ENCODE assay signal across 1 cellular context in the genomic region with DNA sequence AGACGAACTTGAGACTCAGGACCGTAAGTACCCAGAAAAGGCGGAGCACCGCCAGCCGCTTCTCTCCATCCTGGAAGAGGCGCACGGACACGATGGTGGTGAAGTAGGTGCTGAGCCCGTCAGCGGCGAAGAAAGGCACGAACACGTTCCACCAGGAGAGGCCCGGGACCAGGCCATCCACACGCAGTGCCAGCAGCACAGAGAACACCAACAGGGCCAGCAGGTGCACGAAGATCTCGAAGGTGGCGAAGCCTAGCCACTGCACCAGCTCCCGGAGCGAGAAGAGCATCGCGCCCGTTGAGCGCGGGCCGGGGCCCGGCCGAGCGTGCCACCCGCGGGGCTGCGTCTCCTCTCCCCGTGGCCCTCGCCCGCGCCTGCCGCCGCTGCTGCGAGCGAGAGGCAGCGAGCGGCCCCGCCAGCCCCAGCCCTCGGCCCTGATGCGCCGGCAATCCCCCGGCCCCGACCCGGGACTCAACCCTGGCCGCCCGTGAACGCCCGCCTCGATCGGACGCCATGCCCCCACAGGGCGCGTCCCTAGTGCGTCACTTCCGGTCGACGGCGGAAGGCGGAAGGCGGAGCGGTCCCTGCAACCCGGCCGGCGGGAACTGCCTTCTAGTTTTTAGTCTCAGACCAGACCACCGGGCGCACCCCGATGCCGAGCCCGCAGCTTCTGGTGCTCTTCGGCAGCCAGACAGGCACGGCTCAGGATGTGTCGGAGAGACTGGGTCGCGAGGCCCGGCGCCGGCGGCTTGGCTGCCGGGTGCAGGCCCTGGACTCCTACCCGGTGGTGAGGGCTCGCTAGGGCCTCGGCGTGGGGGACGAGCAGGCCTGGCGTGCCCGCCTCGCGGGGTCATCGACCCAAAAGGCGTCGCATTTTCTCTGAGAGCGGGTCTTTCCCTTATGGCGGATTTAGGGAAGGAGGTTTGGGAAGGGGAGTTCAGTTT.
A peak's percentile ranks its signal among the peaks of the same experiment; 100 is the strongest.
TF ChIP-seq lines count a peak whose summit lies in the region.

NDOR1 (plus strand) TSS at position 575 of the 944 bp plus-strand sequence; CDS start at position 653, 78 bp downstream.
A gene with protein sequence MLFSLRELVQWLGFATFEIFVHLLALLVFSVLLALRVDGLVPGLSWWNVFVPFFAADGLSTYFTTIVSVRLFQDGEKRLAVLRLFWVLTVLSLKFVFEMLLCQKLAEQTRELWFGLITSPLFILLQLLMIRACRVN (minus strand): TSS at position 523 of the 944 bp plus-strand sequence. CDS start 234 bp downstream, at position 289.

TF ChIP-seq in HepG2, 621 proteins besides CTCF, POLR2A, EP300 and RAD21 (continued from another document and continues in another):
- TF ChIP-seq, protein P1, sequence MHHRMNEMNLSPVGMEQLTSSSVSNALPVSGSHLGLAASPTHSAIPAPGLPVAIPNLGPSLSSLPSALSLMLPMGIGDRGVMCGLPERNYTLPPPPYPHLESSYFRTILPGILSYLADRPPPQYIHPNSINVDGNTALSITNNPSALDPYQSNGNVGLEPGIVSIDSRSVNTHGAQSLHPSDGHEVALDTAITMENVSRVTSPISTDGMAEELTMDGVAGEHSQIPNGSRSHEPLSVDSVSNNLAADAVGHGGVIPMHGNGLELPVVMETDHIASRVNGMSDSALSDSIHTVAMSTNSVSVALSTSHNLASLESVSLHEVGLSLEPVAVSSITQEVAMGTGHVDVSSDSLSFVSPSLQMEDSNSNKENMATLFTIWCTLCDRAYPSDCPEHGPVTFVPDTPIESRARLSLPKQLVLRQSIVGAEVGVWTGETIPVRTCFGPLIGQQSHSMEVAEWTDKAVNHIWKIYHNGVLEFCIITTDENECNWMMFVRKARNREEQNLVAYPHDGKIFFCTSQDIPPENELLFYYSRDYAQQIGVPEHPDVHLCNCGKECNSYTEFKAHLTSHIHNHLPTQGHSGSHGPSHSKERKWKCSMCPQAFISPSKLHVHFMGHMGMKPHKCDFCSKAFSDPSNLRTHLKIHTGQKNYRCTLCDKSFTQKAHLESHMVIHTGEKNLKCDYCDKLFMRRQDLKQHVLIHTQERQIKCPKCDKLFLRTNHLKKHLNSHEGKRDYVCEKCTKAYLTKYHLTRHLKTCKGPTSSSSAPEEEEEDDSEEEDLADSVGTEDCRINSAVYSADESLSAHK (CRISPR knock-in tag; IDR thresholded peaks at IDR 0.05; ENCODE audit: borderline replicate concordance): no peak
- TF ChIP-seq JUNB (CRISPR knock-in tag; IDR thresholded peaks at IDR 0.05; ENCODE audit: borderline replicate concordance) (no peak), ZNF136 (CRISPR knock-in tag; IDR thresholded peaks at IDR 0.05; ENCODE audit: low read depth) (no peak), ZNF792 (CRISPR knock-in tag; IDR thresholded peaks at IDR 0.05) (no peak), ZNF260 (CRISPR knock-in tag; IDR thresholded peaks at IDR 0.05; ENCODE audit: borderline replicate concordance, low read depth) (no peak), ZNF770 (CRISPR knock-in tag; IDR thresholded peaks at IDR 0.05) (no peak), MBNL3 (CRISPR knock-in tag; conservative IDR thresholded peaks at IDR 0.05) (no peak), KDM5A (IDR thresholded peaks at IDR 0.05; ENCODE audit: borderline replicate concordance, low read length) (peak; percentile 99), ZNF615 (CRISPR knock-in tag; IDR thresholded peaks at IDR 0.05; ENCODE audit: borderline replicate concordance) (no peak), SATB2 (CRISPR knock-in tag; IDR thresholded peaks at IDR 0.05) (0 out of 2 replicates have a peak, but pooled peaks have one; percentile 29), NBN (conservative IDR thresholded peaks at IDR 0.05) (no peak), ZBTB20 (CRISPR knock-in tag; IDR thresholded peaks at IDR 0.05; ENCODE audit: borderline replicate concordance, low read depth) (no peak), ZFP91 (CRISPR knock-in tag; IDR thresholded peaks at IDR 0.05; ENCODE audit: borderline replicate concordance) (peak; percentile 54; the same call in 1 of the 2 replicates), ZNF562 (CRISPR knock-in tag; IDR thresholded peaks at IDR 0.05; ENCODE audit: borderline replicate concordance) (no peak), PHF20 (CRISPR knock-in tag; IDR thresholded peaks at IDR 0.05) (peak; percentile 98), ZNF274 (CRISPR knock-in tag; IDR thresholded peaks at IDR 0.05) (0 out of 2 replicates have a peak, but pooled peaks have one; percentile 32), DPF2 (CRISPR knock-in tag; IDR thresholded peaks at IDR 0.05; ENCODE audit: borderline replicate concordance, low read depth) (no peak), ZNF431 (CRISPR knock-in tag; IDR thresholded peaks at IDR 0.05; ENCODE audit: borderline replicate concordance, low read depth) (no peak; the same call in 1 of the 2 replicates), YEATS4 (CRISPR knock-in tag; IDR thresholded peaks at IDR 0.05; ENCODE audit: borderline replicate concordance) (peak; percentile 82), ZNF18 (CRISPR knock-in tag; IDR thresholded peaks at IDR 0.05; ENCODE audit: insufficient replicate concordance) (no peak), FOSL1 (CRISPR knock-in tag; IDR thresholded peaks at IDR 0.05; ENCODE audit: borderline replicate concordance) (no peak), ZC3H13 (CRISPR knock-in tag; IDR thresholded peaks at IDR 0.05) (no peak), MAFG (CRISPR knock-in tag; IDR thresholded peaks at IDR 0.05) (0 out of 2 replicates have a peak, but pooled peaks have one; percentile 24), PAWR (CRISPR knock-in tag; IDR thresholded peaks at IDR 0.05; ENCODE audit: borderline replicate concordance) (no peak), ZNF34 (CRISPR knock-in tag; IDR thresholded peaks at IDR 0.05; ENCODE audit: borderline replicate concordance) (no peak; the same call in 1 of the 2 replicates), ZSCAN25 (CRISPR knock-in tag; IDR thresholded peaks at IDR 0.05) (no peak; the same call in 1 of the 2 replicates), ZFP36L1 (CRISPR knock-in tag; IDR thresholded peaks at IDR 0.05) (no peak), FOXO1 (CRISPR knock-in tag; IDR thresholded peaks at IDR 0.05) (no peak), SYNCRIP (IDR thresholded peaks at IDR 0.05; ENCODE audit: insufficient read depth, low read depth, low read length) (no peak), KMT2A (CRISPR knock-in tag; IDR thresholded peaks at IDR 0.05) (peak; percentile 88), TOPORS (CRISPR knock-in tag; IDR thresholded peaks at IDR 0.05) (no peak), REL (CRISPR knock-in tag; conservative IDR thresholded peaks at IDR 0.05) (no peak), ZNF230 (CRISPR knock-in tag; IDR thresholded peaks at IDR 0.05) (no peak), ZFP90 (CRISPR knock-in tag; IDR thresholded peaks at IDR 0.05; ENCODE audit: borderline replicate concordance) (0 out of 2 replicates have a peak, but pooled peaks have one; percentile 57), GATAD2A (CRISPR knock-in tag; IDR thresholded peaks at IDR 0.05) (no peak), CHD2 (IDR thresholded peaks at IDR 0.05; ENCODE audit: low read depth, low read length) (no peak), THAP8 (CRISPR knock-in tag; IDR thresholded peaks at IDR 0.05; ENCODE audit: borderline replicate concordance) (no peak), ZNF24 (IDR thresholded peaks at IDR 0.05) (no peak), TOE1 (CRISPR knock-in tag; IDR thresholded peaks at IDR 0.05) (no peak), ZNF343 (CRISPR knock-in tag; IDR thresholded peaks at IDR 0.05) (no peak), ZMYM4 (CRISPR knock-in tag; IDR thresholded peaks at IDR 0.05) (0 out of 2 replicates have a peak, but pooled peaks have one; percentile 17), POLR2AphosphoS2 (IDR thresholded peaks at IDR 0.05; ENCODE audit: low read depth, low read length) (no peak), ZNF382 (CRISPR knock-in tag; IDR thresholded peaks at IDR 0.05; ENCODE audit: borderline replicate concordance) (no peak)
- TF ChIP-seq, protein P2, sequence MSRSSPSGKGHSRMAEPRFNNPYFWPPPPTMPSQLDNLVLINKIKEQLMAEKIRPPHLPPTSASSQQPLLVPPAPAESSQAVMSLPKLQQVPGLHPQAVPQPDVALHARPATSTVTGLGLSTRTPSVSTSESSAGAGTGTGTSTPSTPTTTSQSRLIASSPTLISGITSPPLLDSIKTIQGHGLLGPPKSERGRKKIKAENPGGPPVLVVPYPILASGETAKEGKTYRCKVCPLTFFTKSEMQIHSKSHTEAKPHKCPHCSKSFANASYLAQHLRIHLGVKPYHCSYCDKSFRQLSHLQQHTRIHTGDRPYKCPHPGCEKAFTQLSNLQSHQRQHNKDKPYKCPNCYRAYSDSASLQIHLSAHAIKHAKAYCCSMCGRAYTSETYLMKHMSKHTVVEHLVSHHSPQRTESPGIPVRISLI (CRISPR knock-in tag; IDR thresholded peaks at IDR 0.05; ENCODE audit: borderline replicate concordance): no peak
- TF ChIP-seq, protein P3, sequence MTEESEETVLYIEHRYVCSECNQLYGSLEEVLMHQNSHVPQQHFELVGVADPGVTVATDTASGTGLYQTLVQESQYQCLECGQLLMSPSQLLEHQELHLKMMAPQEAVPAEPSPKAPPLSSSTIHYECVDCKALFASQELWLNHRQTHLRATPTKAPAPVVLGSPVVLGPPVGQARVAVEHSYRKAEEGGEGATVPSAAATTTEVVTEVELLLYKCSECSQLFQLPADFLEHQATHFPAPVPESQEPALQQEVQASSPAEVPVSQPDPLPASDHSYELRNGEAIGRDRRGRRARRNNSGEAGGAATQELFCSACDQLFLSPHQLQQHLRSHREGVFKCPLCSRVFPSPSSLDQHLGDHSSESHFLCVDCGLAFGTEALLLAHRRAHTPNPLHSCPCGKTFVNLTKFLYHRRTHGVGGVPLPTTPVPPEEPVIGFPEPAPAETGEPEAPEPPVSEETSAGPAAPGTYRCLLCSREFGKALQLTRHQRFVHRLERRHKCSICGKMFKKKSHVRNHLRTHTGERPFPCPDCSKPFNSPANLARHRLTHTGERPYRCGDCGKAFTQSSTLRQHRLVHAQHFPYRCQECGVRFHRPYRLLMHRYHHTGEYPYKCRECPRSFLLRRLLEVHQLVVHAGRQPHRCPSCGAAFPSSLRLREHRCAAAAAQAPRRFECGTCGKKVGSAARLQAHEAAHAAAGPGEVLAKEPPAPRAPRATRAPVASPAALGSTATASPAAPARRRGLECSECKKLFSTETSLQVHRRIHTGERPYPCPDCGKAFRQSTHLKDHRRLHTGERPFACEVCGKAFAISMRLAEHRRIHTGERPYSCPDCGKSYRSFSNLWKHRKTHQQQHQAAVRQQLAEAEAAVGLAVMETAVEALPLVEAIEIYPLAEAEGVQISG (CRISPR knock-in tag; IDR thresholded peaks at IDR 0.05): peak; percentile 94
- TF ChIP-seq, protein P4, sequence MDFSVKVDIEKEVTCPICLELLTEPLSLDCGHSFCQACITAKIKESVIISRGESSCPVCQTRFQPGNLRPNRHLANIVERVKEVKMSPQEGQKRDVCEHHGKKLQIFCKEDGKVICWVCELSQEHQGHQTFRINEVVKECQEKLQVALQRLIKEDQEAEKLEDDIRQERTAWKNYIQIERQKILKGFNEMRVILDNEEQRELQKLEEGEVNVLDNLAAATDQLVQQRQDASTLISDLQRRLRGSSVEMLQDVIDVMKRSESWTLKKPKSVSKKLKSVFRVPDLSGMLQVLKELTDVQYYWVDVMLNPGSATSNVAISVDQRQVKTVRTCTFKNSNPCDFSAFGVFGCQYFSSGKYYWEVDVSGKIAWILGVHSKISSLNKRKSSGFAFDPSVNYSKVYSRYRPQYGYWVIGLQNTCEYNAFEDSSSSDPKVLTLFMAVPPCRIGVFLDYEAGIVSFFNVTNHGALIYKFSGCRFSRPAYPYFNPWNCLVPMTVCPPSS (IDR thresholded peaks at IDR 0.05): no peak
- TF ChIP-seq, protein P5, sequence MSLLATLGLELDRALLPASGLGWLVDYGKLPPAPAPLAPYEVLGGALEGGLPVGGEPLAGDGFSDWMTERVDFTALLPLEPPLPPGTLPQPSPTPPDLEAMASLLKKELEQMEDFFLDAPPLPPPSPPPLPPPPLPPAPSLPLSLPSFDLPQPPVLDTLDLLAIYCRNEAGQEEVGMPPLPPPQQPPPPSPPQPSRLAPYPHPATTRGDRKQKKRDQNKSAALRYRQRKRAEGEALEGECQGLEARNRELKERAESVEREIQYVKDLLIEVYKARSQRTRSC (CRISPR knock-in tag; IDR thresholded peaks at IDR 0.05; ENCODE audit: low read depth): no peak
